In genomic region chr9:107274096-107274495, GRCh38 we compare ENCODE assay signal across 1 cellular context.
TF ChIP-seq lines count a peak whose summit lies in the region.

No MANE protein-coding gene starts in this region.

TF ChIP-seq in WTC11, 78 proteins besides CTCF, POLR2A, EP300 and RAD21 (continued from another document):
- TF ChIP-seq ZSCAN18 (CRISPR knock-in tag; IDR thresholded peaks at IDR 0.05) (no peak), RELA (CRISPR knock-in tag; IDR thresholded peaks at IDR 0.05; ENCODE audit: borderline replicate concordance) (no peak), HMGA2 (CRISPR knock-in tag; IDR thresholded peaks at IDR 0.05) (no peak), ZNF671 (CRISPR knock-in tag; IDR thresholded peaks at IDR 0.05) (no peak), PRDM15 (CRISPR knock-in tag; IDR thresholded peaks at IDR 0.05) (no peak), RORB (CRISPR knock-in tag; IDR thresholded peaks at IDR 0.05) (no peak), TEAD1 (CRISPR knock-in tag; IDR thresholded peaks at IDR 0.05) (no peak), PRRX2 (CRISPR knock-in tag; IDR thresholded peaks at IDR 0.05) (no peak), ZNF416 (CRISPR knock-in tag; IDR thresholded peaks at IDR 0.05) (no peak), AFF4 (CRISPR knock-in tag; IDR thresholded peaks at IDR 0.05; ENCODE audit: borderline replicate concordance) (no peak), USF2 (CRISPR knock-in tag; IDR thresholded peaks at IDR 0.05) (no peak), NFYB (CRISPR knock-in tag; conservative IDR thresholded peaks at IDR 0.05; ENCODE audit: low read depth) (no peak), PREB (CRISPR knock-in tag; IDR thresholded peaks at IDR 0.05; ENCODE audit: borderline replicate concordance) (no peak), CBFB (CRISPR knock-in tag; IDR thresholded peaks at IDR 0.05; ENCODE audit: low read depth) (no peak)
